ENCODE assay signal across 8 cellular contexts in genomic region chr1:27527857-27528700, GRCh38. TPM values are rescaled to one million over a fixed set of nuclear protein-coding genes. Genes with fewer than 3 reads are reported as not detected.
DNase-seq lines count a peak whose midpoint lies in the region.

No MANE protein-coding gene starts in this region.

- H3K27ac ChIP-seq in ectodermal cell (ENCODE audit: insufficient read depth, low read depth, low read length, poor library complexity, severe bottlenecking) (peak overlapping the region; percentile 86), subcutaneous abdominal adipose tissue (ENCODE audit: low read depth, low read length) (peak overlapping the region; percentile 50)

- H3K36me3 ChIP-seq in ectodermal cell (ENCODE audit: control insufficient read depth, insufficient read depth, low read length) (peaks cover 8% of the 10 kb centered on the region), subcutaneous abdominal adipose tissue (ENCODE audit: control insufficient read depth in 5 of 5, insufficient read depth in 5 of 5, low read length in 5 of 5) (peaks cover 0 to 10% (median 5%) of the 10 kb centered on the region in 5 donors)

- peaks cover 72% of the 10 kb centered on the region for H3K4me1 ChIP-seq in ectodermal cell (ENCODE audit: control insufficient read depth, insufficient read depth, low read length)
- H3K4me1 ChIP-seq in subcutaneous abdominal adipose tissue (ENCODE audit: control insufficient read depth in 5 of 5, insufficient read depth in 5 of 5, low read length in 5 of 5), result peaks cover 22 to 61% (median 53%) of the 10 kb centered on the region in 5 donors

- DNase-seq in DMS79 treated with DMSO at 0.1 percent for 48 hours (lab: John Stamatoyannopoulos, UW) (peak; percentile 91), NCI-H187 treated with DMSO at 0.1 percent for 48 hours (lab: John Stamatoyannopoulos, UW) (peak; percentile 80), midbrain (lab: John Stamatoyannopoulos, UW) (peak; percentile 47), OCI-M1 (lab: John Stamatoyannopoulos, UW) (no peak), RKO (ENCODE audit: low spot score) (no peak)
- peak; percentile 35 to 38 for DNase-seq in activated CD4-positive, alpha-beta T cell treated with anti-CD3 and anti-CD28 coated beads, Interleukin-2, amount 50 U/mL, for 4 hours

- 3% methylated on average over 74 of the region's 74 CpGs for WGBS in ectodermal cell, 2 experiments

- H3K4me3 ChIP-seq in ectodermal cell (ENCODE audit: insufficient read depth, low read depth, low read length) (peak overlapping the region; percentile 36), subcutaneous abdominal adipose tissue (ENCODE audit: low read depth in 1 of 5, low read length in 5 of 5) (peak overlapping the region; percentile 53 to 78 (median 60))

- H3K27me3 ChIP-seq in ectodermal cell (ENCODE audit: control insufficient read depth, insufficient read depth, low read length, poor library complexity, severe bottlenecking) (no peaks in the 10 kb centered on the region), subcutaneous abdominal adipose tissue (ENCODE audit: control insufficient read depth in 5 of 5, insufficient read depth in 4 of 5, low read length in 5 of 5) (no peaks in the 10 kb centered on the region)

- peak overlapping the region in 3 of 5 donors; percentile 31 to 65 (median 54) for H3K9ac ChIP-seq in subcutaneous abdominal adipose tissue (ENCODE audit: low read length in 5 of 5)

- H3K9me3 ChIP-seq in ectodermal cell (ENCODE audit: control insufficient read depth, low read length) (no peaks in the 10 kb centered on the region), subcutaneous abdominal adipose tissue (ENCODE audit: control insufficient read depth in 5 of 5, low read length in 5 of 5) (no peaks in the 10 kb centered on the region)

RNA-seq across cellular contexts. Expression of gene WASF2, which starts 38.1 kb away (rescaled TPM):
- 73.2 TPM for polyA plus RNA-seq in ectodermal cell (2013, experiment 1 of 4)
- polyA plus RNA-seq in ectodermal cell (2013, experiment 2 of 4), result 80.6 TPM
- 57.9 TPM for polyA plus RNA-seq in ectodermal cell (2013, experiment 3 of 4)
- 63.2 TPM for polyA plus RNA-seq in ectodermal cell (2013, experiment 4 of 4)

Comparison
In these comparisons a context has a peak if more than half of its experiments do, and no peak if none do; other contexts are left out.
1. DNase-seq: peak in DMS79 treated with DMSO at 0.1 percent for 48 hours (single experiment), NCI-H187 treated with DMSO at 0.1 percent for 48 hours (single experiment), activated CD4-positive, alpha-beta T cell treated with anti-CD3 and anti-CD28 coated beads, Interleukin-2, amount 50 U/mL, for 4 hours (2 of 2) and midbrain (single experiment); none in OCI-M1 (single experiment) and RKO (single experiment).